ENCODE assay signal across 11 cellular contexts in genomic region chr1:159196543-159196942, GRCh38. TPM values are rescaled to one million over a fixed set of nuclear protein-coding genes. Genes with fewer than 3 reads are reported as not detected.
DNase-seq lines count a peak whose midpoint lies in the region; ATAC-seq, FAIRE-seq and TF ChIP-seq lines count a peak whose summit lies in the region.
"Had no signal": no experiment of that assay in that cellular context is flagged by ENCODE, and none has a peak within 500 bp of the region (broad histone marks: within the 10 kb centered on the region; RNA-seq: fewer than 3 reads in every experiment).

No MANE protein-coding gene starts in this region.

- DNase-seq in GM06990 (ENCODE audit: extremely low read depth, insufficient read length) (no peak), K562 (ENCODE audit: extremely low read depth in 1 of 4, low spot score in 3 of 4) (peak in 2 of 4 experiments; percentile 18 to 23), nephron progenitor cell (no peak), Karpas-422 (no peak), NCI-H146 treated with DMSO at 0.1 percent for 48 hours (lab: John Stamatoyannopoulos, UW; ENCODE audit: unreplicated experiment) (no peak)
- DNase-seq: hypothalamus; NCI-H1436 treated with DMSO at 0.1 percent for 48 hours; NK-92 treated with Interleukin-12 subunit alpha and Interleukin-12 subunit beta, amount 100 ng/mL, for 24 hours had no signal

- no peak overlapping the region for H3K4me3 ChIP-seq in GM06990 (replicated peaks; ENCODE audit: low read depth, low read length)
- no peak overlapping the region for H3K4me3 ChIP-seq in K562
- H3K4me3 ChIP-seq in Karpas-422 (ENCODE audit: low read length) = no peak overlapping the region

- peaks cover 31% of the 10 kb centered on the region for H3K4me1 Mint-ChIP-seq in nephron progenitor cell

- no peak overlapping the region for H3K27ac ChIP-seq in K562 (ENCODE audit: extremely low read depth, low read depth, low read length)
- no peak overlapping the region for H3K27ac ChIP-seq in Karpas-422 (ENCODE audit: low read length)

- H3K9ac ChIP-seq in K562 (ENCODE audit: insufficient read depth in 1 of 2, low read depth in 2 of 2, low read length in 2 of 2) (no peak overlapping the region), Karpas-422 (ENCODE audit: low read length) (no peak overlapping the region)

- H4K20me1 ChIP-seq in K562 (replicated peaks; ENCODE audit: control insufficient read depth, insufficient read depth, low read length) (no peaks in the 10 kb centered on the region), Karpas-422 (ENCODE audit: insufficient read depth, low read depth, low read length) (no peaks in the 10 kb centered on the region; the same call in 1 of the 2 replicates)

- peaks cover 3 to 8% of the 10 kb centered on the region in 2 experiments; a peak in 3 of 5 replicates for H3K4me1 ChIP-seq in K562 (replicated peaks in 1 of 2; ENCODE audit: control insufficient read depth in 2 of 2, insufficient read depth in 2 of 2, low read length in 2 of 2)
- no peaks in the 10 kb centered on the region for H3K4me1 ChIP-seq in Karpas-422 (ENCODE audit: low read length)

- CTCF ChIA-PET in K562 (lab: Yijun Ruan, JAX; ENCODE audit: low intra/inter-chr PET ratio) = interaction anchor here (3.5 kb wide), 1 partner anchor 36 kb away, joined by 28 read pairs; no protein-coding TSS in a partner anchor

- TF ChIP-seq RAD21 in K562 (CRISPR knock-in tag; conservative IDR thresholded peaks at IDR 0.05 in 1 of 2, IDR thresholded peaks at IDR 0.05 in 1 of 2) = no peak

- no peak overlapping the region for H2AFZ ChIP-seq in K562 (ENCODE audit: low read depth, low read length)
- H2AFZ ChIP-seq in Karpas-422 (ENCODE audit: low read length) = no peak overlapping the region

- H3K9me3 ChIP-seq in K562 (replicated peaks; ENCODE audit: control insufficient read depth, insufficient read depth, low read depth, low read length) = no peaks in the 10 kb centered on the region
- no peaks in the 10 kb centered on the region for H3K9me3 ChIP-seq in Karpas-422 (ENCODE audit: low read length)

- TF ChIP-seq EP300 in K562 (IDR thresholded peaks at IDR 0.05; ENCODE audit: low read length) = no peak

- H3K9me2 ChIP-seq in Karpas-422 (replicated peaks; ENCODE audit: insufficient read depth, low read length) = no peaks in the 10 kb centered on the region

- ATAC-seq in K562 (peak; percentile 77), HG03175 (IDR thresholded peaks at IDR 0.05; ENCODE audit: unreplicated experiment) (no peak), HG02759 (IDR thresholded peaks at IDR 0.05; ENCODE audit: unreplicated experiment) (no peak)

- H3K9me3 Mint-ChIP-seq in nephron progenitor cell = no peaks in the 10 kb centered on the region

- H3K36me3 Mint-ChIP-seq in nephron progenitor cell (ENCODE audit: low read depth) = no peaks in the 10 kb centered on the region

- WGBS in K562 (ENCODE audit: insufficient coverage, low coverage, missing lambda C conversion rate) = 7% methylated on average over 5 of the region's 5 CpGs

- no peaks in the 10 kb centered on the region for H3K9me1 ChIP-seq in K562 (ENCODE audit: control insufficient read depth, insufficient read depth, low read length)

- TF ChIP-seq POLR2A in K562 (conservative IDR thresholded peaks at IDR 0.05) = no peak

- peaks cover 16% of the 10 kb centered on the region for H3K27me3 Mint-ChIP-seq in nephron progenitor cell (ENCODE audit: low read depth, poor library complexity)

- H3K4me3 Mint-ChIP-seq in nephron progenitor cell = no peak overlapping the region

- H3K27me3 ChIP-seq in GM06990 (replicated peaks; ENCODE audit: control insufficient read depth, insufficient read depth, low read length) = no peaks in the 10 kb centered on the region; the same call in none of the 2 replicates
- H3K27me3 ChIP-seq in K562 (ENCODE audit: control insufficient read depth in 2 of 2, insufficient read depth in 2 of 2, low read length in 2 of 2) = peaks cover 0 to 14% of the 10 kb centered on the region in 2 experiments; a peak in 3 of 5 replicates
- no peaks in the 10 kb centered on the region for H3K27me3 ChIP-seq in Karpas-422 (ENCODE audit: low read length)

- peak; percentile 29 for FAIRE-seq in K562 (lab: Jason Lieb, UNC)

- peak overlapping the region; percentile 37 for H3K27ac Mint-ChIP-seq in nephron progenitor cell

- TF ChIP-seq CTCF in GM06990 (IDR thresholded peaks at IDR 0.05; ENCODE audit: insufficient read depth, low read length, poor library complexity, severe bottlenecking) (peak; percentile 30), LNCAP (IDR thresholded peaks at IDR 0.05) (peak; percentile 11; the same call in 1 of the 2 replicates), K562 (IDR thresholded peaks at IDR 0.05 in 2 of 3, conservative IDR thresholded peaks at IDR 0.05 in 1 of 3; ENCODE audit: insufficient read depth in 2 of 3, low read depth in 1 of 3, low read length in 3 of 3) (peak; percentile 37 to 42 (median 37); a peak in 5 of 6 replicates), nephron progenitor cell (IDR thresholded peaks at IDR 0.05) (peak; percentile 30)

- intact Hi-C loops in K562 (cut with micrococcal nuclease) = no loop called here

- H3K79me2 ChIP-seq in K562 (ENCODE audit: control insufficient read depth, insufficient read depth, low read length) (no peaks in the 10 kb centered on the region), Karpas-422 (ENCODE audit: low read length) (no peaks in the 10 kb centered on the region)

- H3K4me2 ChIP-seq in K562 (ENCODE audit: insufficient read depth, low read length) = no peak overlapping the region
- H3K4me2 ChIP-seq in Karpas-422 (ENCODE audit: low read depth, low read length, poor library complexity, severe bottlenecking) = no peak overlapping the region

- BruUV-seq in K562 (replicated peaks; lab: Mats Ljungman, UMichigan) = no TSS peak

- no peaks in the 10 kb centered on the region for H3K36me3 ChIP-seq in GM06990 (ENCODE audit: control insufficient read depth, insufficient read depth, low read length)
- no peaks in the 10 kb centered on the region for H3K36me3 ChIP-seq in K562 (ENCODE audit: control insufficient read depth, insufficient read depth, low read length)
- H3K36me3 ChIP-seq in Karpas-422 (ENCODE audit: insufficient read depth, low read length) = no peaks in the 10 kb centered on the region

- in situ Hi-C loops in K562 (cut with MboI) = loop anchor here (25.0 kb wide), 1 partner anchor 791 kb away; no protein-coding TSS in a partner anchor

- POLR2A ChIA-PET in K562 (lab: Yijun Ruan, JAX) = interaction anchor here (0.7 kb wide), 1 partner anchor 55 kb away, joined by 3 read pairs; no protein-coding TSS in a partner anchor

TF ChIP-seq in K562, 482 proteins besides CTCF, POLR2A, EP300 and RAD21:
- TF ChIP-seq ZNF217 (CRISPR knock-in tag; IDR thresholded peaks at IDR 0.05) (no peak), RFX5 (IDR thresholded peaks at IDR 0.05; ENCODE audit: low read depth, low read length) (no peak), CBX3 (IDR thresholded peaks at IDR 0.05; ENCODE audit: borderline replicate concordance in 1 of 2, low read length in 2 of 2) (peak in 1 of 2 experiments; percentile 52; a peak in 1 of 3 replicates), TRIM28 (IDR thresholded peaks at IDR 0.05) (peak; percentile 33; the same call in 1 of the 2 replicates), KAT8 (IDR thresholded peaks at IDR 0.05; ENCODE audit: low read depth) (no peak)

RNA-seq across cellular contexts. Expression of gene ACKR1, which starts 8.1 kb away (rescaled TPM):
- 0.44 TPM in 1 of 2 replicates, not detected in the other for total RNA-seq in K562 (2011; cell fraction: chromatin; rRNA removed; ENCODE audit: low replicate concordance)
- total RNA-seq in K562 (2011; cell fraction: nucleolus; rRNA removed) = 0.50 and 0.53 TPM in 2 replicates
- 0.29 TPM in 1 of 2 replicates, not detected in the other for total RNA-seq in K562 (2011; cell fraction: nucleoplasm; rRNA removed)
- total RNA-seq in K562 (2014; rRNA removed) (0.18 and 0.41 TPM in 2 replicates), K562 (2014; rRNA removed; fragmentation: Illumina TruSeq; extraction: Trizol) (0.07 TPM in 1 of 2 replicates, not detected in the other), K562 (2015; rRNA removed; fragmentation: Illumina TruSeq; extraction: Trizol) (0.11 TPM in 1 of 2 replicates, not detected in the other), K562 (2021) (0.51 and 0.58 TPM in 2 replicates)
- polyA plus RNA-seq in K562 (2011; rRNA removed) (0.15 TPM in 1 of 2 replicates, not detected in the other), K562 (2014; fragmentation: Illumina TruSeq; extraction: Trizol) (0.22 and 0.24 TPM in 2 replicates), K562 (2014; fragmentation: Nextera tagmentation; extraction: Ambion mirVana) (under 1 TPM; 0.24 to 0.64 TPM), K562 (2014; rRNA removed) (0.15 and 0.30 TPM in 2 replicates)
- 0.43 TPM in 1 of 2 replicates, not detected in the other for polyA plus RNA-seq in K562 (2011; cell fraction: cytosol; rRNA removed)
- 0.07 and 0.34 TPM in 2 replicates for polyA plus RNA-seq in K562 (2011; cell fraction: nucleus; rRNA removed)
- 0.62 and 1.7 TPM in 2 replicates for polyA plus RNA-seq in K562 (2012)
- polyA minus RNA-seq in K562 (2011; rRNA and poly(A)+ RNA removed) = not detected in 2 replicates
- polyA minus RNA-seq in K562 (2011; cell fraction: cytosol; rRNA and poly(A)+ RNA removed) = not detected in 2 replicates
- polyA minus RNA-seq in K562 (2011; cell fraction: nucleus; rRNA and poly(A)+ RNA removed) = not detected in 2 replicates
- total RNA-seq in Karpas-422 (2014; rRNA removed; shearing (Covaris generic); ENCODE audit: low replicate concordance) = not detected in 2 replicates

RNA-seq across cellular contexts. Expression of gene CADM3, which starts 25.1 kb away (rescaled TPM):
- not detected in 2 replicates for total RNA-seq in K562 (2011; cell fraction: chromatin; rRNA removed; ENCODE audit: low replicate concordance)
- total RNA-seq in K562 (2011; cell fraction: nucleolus; rRNA removed) = 0.50 TPM in 1 of 2 replicates, not detected in the other
- not detected in 2 replicates for total RNA-seq in K562 (2011; cell fraction: nucleoplasm; rRNA removed)
- not detected in 2 replicates for total RNA-seq in K562 (2014; rRNA removed)
- total RNA-seq in K562 (2014; rRNA removed; fragmentation: Illumina TruSeq; extraction: Trizol) = not detected in 2 replicates
- total RNA-seq in K562 (2015; rRNA removed; fragmentation: Illumina TruSeq; extraction: Trizol) = not detected in 2 replicates
- total RNA-seq in K562 (2021) = not detected in 2 replicates
- not detected in 2 replicates for polyA plus RNA-seq in K562 (2011; rRNA removed)
- polyA plus RNA-seq in K562 (2011; cell fraction: cytosol; rRNA removed) = not detected in 2 replicates
- 0.04 TPM in 1 of 2 replicates, not detected in the other for polyA plus RNA-seq in K562 (2011; cell fraction: nucleus; rRNA removed)
- polyA plus RNA-seq in K562 (2012) = 0.03 TPM in 1 of 2 replicates, not detected in the other
- polyA plus RNA-seq in K562 (2014; fragmentation: Illumina TruSeq; extraction: Trizol) = 0.04 TPM in 1 of 2 replicates, not detected in the other
- polyA plus RNA-seq in K562 (2014; fragmentation: Nextera tagmentation; extraction: Ambion mirVana) = not detected
- not detected in 2 replicates for polyA plus RNA-seq in K562 (2014; rRNA removed)
- polyA minus RNA-seq in K562 (2011; rRNA and poly(A)+ RNA removed) = not detected in 2 replicates
- polyA minus RNA-seq in K562 (2011; cell fraction: cytosol; rRNA and poly(A)+ RNA removed) = not detected in 2 replicates
- polyA minus RNA-seq in K562 (2011; cell fraction: nucleus; rRNA and poly(A)+ RNA removed) = not detected in 2 replicates
- total RNA-seq in Karpas-422 (2014; rRNA removed; shearing (Covaris generic); ENCODE audit: low replicate concordance) = not detected in 2 replicates
